Comparison of ENCODE assay signal across 8 cellular contexts in genomic region chr3:177357352-177358084, GRCh38.
DNase-seq lines count a peak whose midpoint lies in the region; ATAC-seq and TF ChIP-seq lines count a peak whose summit lies in the region.

No MANE protein-coding gene starts in this region.

- H3K27me3 ChIP-seq in neutrophil = no peaks in the 10 kb centered on the region

- peak; percentile 5 for TF ChIP-seq CTCF in fibroblast of pulmonary artery (IDR thresholded peaks at IDR 0.05; ENCODE audit: low read length, missing control alignments)
- peak; percentile 16 for TF ChIP-seq CTCF in neutrophil (IDR thresholded peaks at IDR 0.05)

- ATAC-seq in GM21717 (IDR thresholded peaks at IDR 0.05; ENCODE audit: unreplicated experiment) = no peak

- H3K36me3 ChIP-seq in neutrophil = no peaks in the 10 kb centered on the region

- H3K4me1 Mint-ChIP-seq in activated naive CD4-positive, alpha-beta T cell treated with anti-CD3 and anti-CD28 coated beads, Interleukin-2, amount 10 ng/mL, durations not matched to agents 7 days and 5 days = peaks cover 55% of the 10 kb centered on the region
- peaks cover 55% of the 10 kb centered on the region for H3K4me1 Mint-ChIP-seq in activated CD4-positive, alpha-beta T cell treated with anti-CD3 and anti-CD28 coated beads, Interleukin-2, amount 10 ng/mL, durations not matched to agents 7 days and 5 days

- no peak for DNase-seq in activated naive CD4-positive, alpha-beta T cell treated with anti-CD3 and anti-CD28 coated beads, Interleukin-2, amount 10 ng/mL, durations not matched to agents 7 days and 5 days
- DNase-seq in activated naive CD4-positive, alpha-beta T cell treated with Interleukin-2 at 50 U/mL for 16 hours = no peak
- peak; percentile 60 for DNase-seq in NCI-H1436 treated with DMSO at 0.1 percent for 48 hours (lab: John Stamatoyannopoulos, UW)
- DNase-seq in activated CD4-positive, alpha-beta T cell treated with anti-CD3 and anti-CD28 coated beads, Interleukin-2, amount 10 ng/mL, durations not matched to agents 7 days and 5 days = no peak
- DNase-seq in fibroblast of pulmonary artery (ENCODE audit: low read depth) = peak; percentile 86
- DNase-seq in T-helper 9 cell = no peak

- H3K4me3 Mint-ChIP-seq in activated naive CD4-positive, alpha-beta T cell treated with anti-CD3 and anti-CD28 coated beads, Interleukin-2, amount 10 ng/mL, durations not matched to agents 7 days and 5 days = no peak overlapping the region
- peak overlapping the region; percentile 18 for H3K4me3 Mint-ChIP-seq in activated CD4-positive, alpha-beta T cell treated with anti-CD3 and anti-CD28 coated beads, Interleukin-2, amount 10 ng/mL, durations not matched to agents 7 days and 5 days

- POLR2A ChIA-PET in activated CD4-positive, alpha-beta T cell treated with anti-CD3 and anti-CD28 coated beads, Interleukin-2, amount 10 ng/mL, durations not matched to agents 7 days and 5 days (lab: Charles Lee) = interaction anchor here (1.5 kb wide), 1 partner anchor 160 kb away, joined by 3 read pairs; the partner anchor contains the start of gene TBL1XR1

- peak overlapping the region; percentile 8 for H3K4me3 ChIP-seq in fibroblast of pulmonary artery (replicated peaks; ENCODE audit: low read depth, low read length)
- peak overlapping the region; percentile 69 to 70 for H3K4me3 ChIP-seq in neutrophil (ENCODE audit: low read depth in 1 of 2, low read length in 1 of 2)

- H3K27ac ChIP-seq in neutrophil = peak overlapping the region; percentile 100

- H3K9me3 ChIP-seq in neutrophil = no peaks in the 10 kb centered on the region

- CTCF ChIA-PET in activated naive CD4-positive, alpha-beta T cell treated with anti-CD3 and anti-CD28 coated beads, Interleukin-2, amount 10 ng/mL, durations not matched to agents 7 days and 5 days (lab: Charles Lee) = interaction anchor here (1.1 to 1.4 kb wide), 4 partner anchors 11 to 485 kb away, joined by 3 to 4 read pairs (median 3); no protein-coding TSS in a partner anchor
- CTCF ChIA-PET in activated CD4-positive, alpha-beta T cell treated with anti-CD3 and anti-CD28 coated beads, Interleukin-2, amount 10 ng/mL, durations not matched to agents 7 days and 5 days (lab: Charles Lee) = interaction anchor here (1.1 to 2.8 kb wide), 2 partner anchors 159 to 207 kb away, joined by 3 to 9 read pairs; partner anchors contain the start of gene TBL1XR1

- peaks cover 65 to 73% of the 10 kb centered on the region in 2 experiments for H3K4me1 ChIP-seq in neutrophil (ENCODE audit: control insufficient read depth in 1 of 2, insufficient read depth in 1 of 2, low read depth in 1 of 2, low read length in 1 of 2)

- no peaks in the 10 kb centered on the region for H3K9me3 Mint-ChIP-seq in activated naive CD4-positive, alpha-beta T cell treated with anti-CD3 and anti-CD28 coated beads, Interleukin-2, amount 10 ng/mL, durations not matched to agents 7 days and 5 days
- H3K9me3 Mint-ChIP-seq in activated CD4-positive, alpha-beta T cell treated with anti-CD3 and anti-CD28 coated beads, Interleukin-2, amount 10 ng/mL, durations not matched to agents 7 days and 5 days = peaks cover 3% of the 10 kb centered on the region

- H3K27ac Mint-ChIP-seq in activated naive CD4-positive, alpha-beta T cell treated with anti-CD3 and anti-CD28 coated beads, Interleukin-2, amount 10 ng/mL, durations not matched to agents 7 days and 5 days = peak overlapping the region; percentile 99
- H3K27ac Mint-ChIP-seq in activated CD4-positive, alpha-beta T cell treated with anti-CD3 and anti-CD28 coated beads, Interleukin-2, amount 10 ng/mL, durations not matched to agents 7 days and 5 days = peak overlapping the region; percentile 99

- peaks cover 5% of the 10 kb centered on the region for H3K27me3 Mint-ChIP-seq in activated naive CD4-positive, alpha-beta T cell treated with anti-CD3 and anti-CD28 coated beads, Interleukin-2, amount 10 ng/mL, durations not matched to agents 7 days and 5 days
- no peaks in the 10 kb centered on the region for H3K27me3 Mint-ChIP-seq in activated CD4-positive, alpha-beta T cell treated with anti-CD3 and anti-CD28 coated beads, Interleukin-2, amount 10 ng/mL, durations not matched to agents 7 days and 5 days

- H3K36me3 Mint-ChIP-seq in activated naive CD4-positive, alpha-beta T cell treated with anti-CD3 and anti-CD28 coated beads, Interleukin-2, amount 10 ng/mL, durations not matched to agents 7 days and 5 days = peaks cover 1% of the 10 kb centered on the region
- no peaks in the 10 kb centered on the region for H3K36me3 Mint-ChIP-seq in activated CD4-positive, alpha-beta T cell treated with anti-CD3 and anti-CD28 coated beads, Interleukin-2, amount 10 ng/mL, durations not matched to agents 7 days and 5 days (ENCODE audit: low read depth)

Comparison
In these comparisons a context has a peak if more than half of its experiments do, and no peak if none do; other contexts are left out.
1. DNase-seq: peak in NCI-H1436 treated with DMSO at 0.1 percent for 48 hours (single experiment) and fibroblast of pulmonary artery (single experiment); none in activated naive CD4-positive, alpha-beta T cell treated with anti-CD3 and anti-CD28 coated beads, Interleukin-2, amount 10 ng/mL, durations not matched to agents 7 days and 5 days (single experiment), activated naive CD4-positive, alpha-beta T cell treated with Interleukin-2 at 50 U/mL for 16 hours (single experiment), activated CD4-positive, alpha-beta T cell treated with anti-CD3 and anti-CD28 coated beads, Interleukin-2, amount 10 ng/mL, durations not matched to agents 7 days and 5 days (single experiment) and T-helper 9 cell (single experiment).